In genomic region chr16:29972992-29973383, GRCh38 we compare ENCODE assay signal across 1 cellular context.
TF ChIP-seq lines count a peak whose summit lies in the region.

No MANE protein-coding gene starts in this region.

TF ChIP-seq in HepG2, 621 proteins besides CTCF, POLR2A, EP300 and RAD21:
- TF ChIP-seq SKIL (CRISPR knock-in tag; IDR thresholded peaks at IDR 0.05; ENCODE audit: borderline replicate concordance), result no peak
- 0 out of 2 replicates have a peak, but pooled peaks have one; percentile 23 for TF ChIP-seq EED (CRISPR knock-in tag; IDR thresholded peaks at IDR 0.05)
- 0 out of 2 replicates have a peak, but pooled peaks have one; percentile 41 for TF ChIP-seq DNMT1 (CRISPR knock-in tag; IDR thresholded peaks at IDR 0.05)
- TF ChIP-seq PATZ1 (CRISPR knock-in tag; IDR thresholded peaks at IDR 0.05), result no peak
- TF ChIP-seq ZFAT (CRISPR knock-in tag; conservative IDR thresholded peaks at IDR 0.05), result 0 out of 2 replicates have a peak, but pooled peaks have one; percentile 13
- no peak for TF ChIP-seq NR2F6 (IDR thresholded peaks at IDR 0.05)
- no peak for TF ChIP-seq NR2F6 (CRISPR knock-in tag; IDR thresholded peaks at IDR 0.05)
- TF ChIP-seq ERF (CRISPR knock-in tag; IDR thresholded peaks at IDR 0.05), result no peak
- 0 out of 2 replicates have a peak, but pooled peaks have one; percentile 35 for TF ChIP-seq ZNF296 (CRISPR knock-in tag; conservative IDR thresholded peaks at IDR 0.05)
- TF ChIP-seq ZNF782 (CRISPR knock-in tag; IDR thresholded peaks at IDR 0.05; ENCODE audit: borderline replicate concordance), result 0 out of 2 replicates have a peak, but pooled peaks have one; percentile 48
- TF ChIP-seq ZNF572 (CRISPR knock-in tag; IDR thresholded peaks at IDR 0.05), result 0 out of 2 replicates have a peak, but pooled peaks have one; percentile 82
- TF ChIP-seq ZNF570 (CRISPR knock-in tag; IDR thresholded peaks at IDR 0.05; ENCODE audit: borderline replicate concordance), result no peak
- peak; percentile 22; the same call in 1 of the 2 replicates for TF ChIP-seq NFIC (IDR thresholded peaks at IDR 0.05; ENCODE audit: low read length)
- 0 out of 2 replicates have a peak, but pooled peaks have one; percentile 2 for TF ChIP-seq ZFP36L1 (CRISPR knock-in tag; IDR thresholded peaks at IDR 0.05)
